ENCODE assay signal across 12 cellular contexts in genomic region chr7:33979807-33980355, GRCh38.
DNase-seq lines count a peak whose midpoint lies in the region; ATAC-seq, FAIRE-seq and TF ChIP-seq lines count a peak whose summit lies in the region.
"Had no signal": no experiment of that assay in that cellular context is flagged by ENCODE, and none has a peak within 500 bp of the region (broad histone marks: within the 10 kb centered on the region; RNA-seq: fewer than 3 reads in every experiment).

No MANE protein-coding gene starts in this region.

- H3K14ac ChIP-seq in IMR-90 (replicated peaks; ENCODE audit: low read depth, low read length) = peak overlapping the region; percentile 98

- peak; percentile 13 for FAIRE-seq in bronchial epithelial cell (lab: Jason Lieb, UNC)
- FAIRE-seq: GM12891 had no signal

- H2AFZ ChIP-seq in IMR-90 (replicated peaks; ENCODE audit: low read length, poor library complexity) = peak overlapping the region; percentile 81

- 0 out of 2 replicates have a peak, but pooled peaks have one; percentile 10 for TF ChIP-seq POLR2A in IMR-90 (IDR thresholded peaks at IDR 0.05; ENCODE audit: low read depth, low read length)

- peak overlapping the region; percentile 98 for H2AK5ac ChIP-seq in IMR-90 (ENCODE audit: low read depth, low read length)

- peak overlapping the region; percentile 62; the same call in 2 of the 3 replicates for H2BK15ac ChIP-seq in IMR-90 (ENCODE audit: low read depth, low read length)

- no peak for TF ChIP-seq CTCF in AG10803 (conservative IDR thresholded peaks at IDR 0.05; ENCODE audit: low read length)
- TF ChIP-seq CTCF in IMR-90 (conservative IDR thresholded peaks at IDR 0.05; ENCODE audit: low read depth, low read length) = no peak
- no peak for TF ChIP-seq CTCF in bronchial epithelial cell (IDR thresholded peaks at IDR 0.05; ENCODE audit: insufficient read depth, low read length, severe bottlenecking)
- no peak for TF ChIP-seq CTCF in lung (IDR thresholded peaks at IDR 0.05; ENCODE audit: control extremely low read depth, extremely low read depth)

- H3K9ac ChIP-seq in IMR-90 (ENCODE audit: low read depth, low read length) = peak overlapping the region; percentile 26

- peak overlapping the region; percentile 89 for H4K5ac ChIP-seq in IMR-90 (ENCODE audit: low read depth, low read length)

- H2BK120ac ChIP-seq in IMR-90 (ENCODE audit: low read depth, low read length) = peak overlapping the region; percentile 100

- H4K91ac ChIP-seq in IMR-90 (ENCODE audit: insufficient read depth, low read depth, low read length) = peak overlapping the region; percentile 98

- POLR2A ChIA-PET in IMR-90 (lab: Charles Lee; ENCODE audit: unreplicated experiment) = no interaction called here

- intact Hi-C loops in IMR-90 (cut with micrococcal nuclease) = loop anchor here (1.0 to 10.0 kb wide), 4 partner anchors 47 to 281 kb away; no protein-coding TSS in a partner anchor

- ATAC-seq in IMR-90 (ENCODE audit: low read depth) = peak; percentile 83
- ATAC-seq in lung (ENCODE audit: insufficient read depth, low FRiP score) = peak; percentile 23
- ATAC-seq in HG03108 (IDR thresholded peaks at IDR 0.05; ENCODE audit: unreplicated experiment) = no peak
- ATAC-seq: Panc1 had no signal

- H3K4me1 ChIP-seq in IMR-90 (ENCODE audit: control insufficient read depth, insufficient read depth, low read length) (peaks cover 23% of the 10 kb centered on the region), lung (ENCODE audit: control insufficient read depth in 2 of 2, insufficient read depth in 2 of 2, low read length in 2 of 2) (peaks cover 0 to 2% of the 10 kb centered on the region in 2 donors)
- H3K4me1 ChIP-seq: adrenal gland had no signal

- no peaks in the 10 kb centered on the region for H4K20me1 ChIP-seq in IMR-90 (ENCODE audit: insufficient read depth, low read length)

- peak overlapping the region; percentile 24; the same call in 1 of the 2 replicates for H3K4me2 ChIP-seq in IMR-90 (ENCODE audit: low read depth, low read length)

- peaks cover 3% of the 10 kb centered on the region for H3K36me3 ChIP-seq in IMR-90 (ENCODE audit: control insufficient read depth, insufficient read depth, low read length)
- no peaks in the 10 kb centered on the region for H3K36me3 ChIP-seq in bronchial epithelial cell (ENCODE audit: control insufficient read depth, insufficient read depth, low read length)
- H3K36me3 ChIP-seq in lung (ENCODE audit: control insufficient read depth in 2 of 2, insufficient read depth in 2 of 2, low read length in 2 of 2) = peaks cover 0 to 4% of the 10 kb centered on the region in 2 donors
- H3K36me3 ChIP-seq: adrenal gland had no signal

- dilution Hi-C loops in IMR-90 (cut with HindIII; ENCODE audit: low sequenced_read_pairs, unreplicated experiment) = no loop called here

- in situ Hi-C loops in IMR-90 (cut with MboI; ENCODE audit: low sequenced_read_pairs) = no loop called here

- TF ChIP-seq RAD21 in IMR-90 (IDR thresholded peaks at IDR 0.05; ENCODE audit: low read length) = peak; percentile 15; the same call in 1 of the 2 replicates

- peak overlapping the region; percentile 80 for H3K23ac ChIP-seq in IMR-90 (ENCODE audit: low read depth, low read length)

- H3K9me3 ChIP-seq in IMR-90 (ENCODE audit: control insufficient read depth, insufficient read depth, low read length) (no peaks in the 10 kb centered on the region), lung (ENCODE audit: control insufficient read depth in 2 of 2, insufficient read depth in 1 of 2, low read length in 1 of 2) (no peaks in the 10 kb centered on the region)
- H3K9me3 ChIP-seq: adrenal gland had no signal

- peaks cover 19% of the 10 kb centered on the region for H3K9me1 ChIP-seq in IMR-90 (ENCODE audit: insufficient read depth, low read length)

- CTCF ChIA-PET in IMR-90 (lab: Yijun Ruan, JAX) = interaction anchor here (0.7 to 1.8 kb wide), 3 partner anchors 47 to 176 kb away, joined by 3 to 8 read pairs (median 5); no protein-coding TSS in a partner anchor

- DNase-seq in AG10803 (ENCODE audit: low read depth) (peak; percentile 98), IMR-90 (peak; percentile 99), bronchial epithelial cell (ENCODE audit: low read depth) (peak; percentile 92), lung (ENCODE audit: low spot score) (no peak), amygdala (lab: John Stamatoyannopoulos, UW) (no peak), occipital lobe (lab: John Stamatoyannopoulos, UW) (no peak), GM19238 (ENCODE audit: insufficient read length, low spot score) (no peak)
- DNase-seq: adrenal gland; CD4-positive, alpha-beta memory T cell had no signal

- peak overlapping the region; percentile 59 for H2AK9ac ChIP-seq in IMR-90 (replicated peaks; ENCODE audit: low read depth, low read length, poor library complexity)

- WGBS in IMR-90 (ENCODE audit: extremely low coverage in 2 of 2, insufficient read length in 1 of 2), 2 experiments = no CpG with 5 or more reads among the region's 8 CpGs
- 73 to 78% methylated on average over 8 of the region's 8 CpGs for WGBS in lung, 2 donors

- H2BK20ac ChIP-seq in IMR-90 (ENCODE audit: low read depth, low read length) = peak overlapping the region; percentile 99

- H3K27ac ChIP-seq in IMR-90 (ENCODE audit: insufficient read depth, low read length) (peak overlapping the region; percentile 92), lung (ENCODE audit: low read depth in 1 of 2, low read length in 1 of 2) (no peak overlapping the region)
- H3K27ac ChIP-seq: adrenal gland had no signal

- H3K4ac ChIP-seq in IMR-90 (ENCODE audit: low read depth, low read length) = peak overlapping the region; percentile 99

- peak overlapping the region; percentile 100 for H2BK5ac ChIP-seq in IMR-90 (ENCODE audit: low read depth, low read length, poor library complexity, severe bottlenecking)

- no peak overlapping the region for H3K4me3 ChIP-seq in AG10803 (ENCODE audit: low read length)
- no peak overlapping the region for H3K4me3 ChIP-seq in IMR-90 (ENCODE audit: insufficient read depth, low read depth, low read length)
- no peak overlapping the region for H3K4me3 ChIP-seq in bronchial epithelial cell (ENCODE audit: low read depth, low read length)
- no peak overlapping the region for H3K4me3 ChIP-seq in lung
- H3K4me3 ChIP-seq: adrenal gland had no signal

- H3K79me1 ChIP-seq in IMR-90 (ENCODE audit: low read depth in 1 of 2, low read length in 2 of 2) = peaks cover 3 to 6% of the 10 kb centered on the region in 2 experiments; a peak in 1 of 4 replicates

- BruUV-seq in IMR-90 (replicated peaks; lab: Mats Ljungman, UMichigan) = no TSS peak

- peak overlapping the region; percentile 97 for H3K56ac ChIP-seq in IMR-90 (ENCODE audit: extremely low read depth, insufficient read depth, low read length)

- H3K18ac ChIP-seq in IMR-90 (ENCODE audit: low read depth, low read length) = peak overlapping the region; percentile 93

- H4K8ac ChIP-seq in IMR-90 (ENCODE audit: low read depth in 2 of 2, low read length in 2 of 2) = peak overlapping the region; percentile 81 to 94

- no peaks in the 10 kb centered on the region for H3K27me3 ChIP-seq in IMR-90 (ENCODE audit: control insufficient read depth, insufficient read depth, low read length)
- no peaks in the 10 kb centered on the region for H3K27me3 ChIP-seq in bronchial epithelial cell (ENCODE audit: control insufficient read depth, insufficient read depth, low read length)
- no peaks in the 10 kb centered on the region for H3K27me3 ChIP-seq in lung (ENCODE audit: control insufficient read depth, insufficient read depth)
- H3K27me3 ChIP-seq: adrenal gland had no signal

TF ChIP-seq in IMR-90, 13 proteins besides CTCF, POLR2A, EP300 and RAD21:
- no peak for TF ChIP-seq MAZ (IDR thresholded peaks at IDR 0.05; ENCODE audit: borderline replicate concordance, low read depth, low read length)
- peak; percentile 30; the same call in 1 of the 2 replicates for TF ChIP-seq MAFK (IDR thresholded peaks at IDR 0.05; ENCODE audit: low read depth, low read length)
- no peak; the same call in 1 of the 2 replicates for TF ChIP-seq NFE2L2 (IDR thresholded peaks at IDR 0.05; ENCODE audit: low read depth, low read length)
- peak; percentile 92 for TF ChIP-seq FOS (IDR thresholded peaks at IDR 0.05; ENCODE audit: low read depth, low read length)
- peak; percentile 99 for TF ChIP-seq CEBPB (IDR thresholded peaks at IDR 0.05; ENCODE audit: low read depth, low read length)
- TF ChIP-seq BHLHE40 (IDR thresholded peaks at IDR 0.05; ENCODE audit: low read depth, low read length) = peak; percentile 97
- TF ChIP-seq RCOR1 (IDR thresholded peaks at IDR 0.05; ENCODE audit: insufficient replicate concordance, low read length) = peak; percentile 70

Comparison
In these comparisons a context has a peak if more than half of its experiments do, and no peak if none do; other contexts are left out.
1. DNase-seq: peak in AG10803 (single experiment), IMR-90 (single experiment) and bronchial epithelial cell (single experiment); none in lung (single experiment), amygdala (0 of 56), occipital lobe (single experiment) and GM19238 (single experiment).